18 cellular contexts compared by ENCODE assay signal in genomic region chr1:180513531-180513930, GRCh38. TPM values are rescaled to one million over a fixed set of nuclear protein-coding genes. Genes with fewer than 3 reads are reported as not detected.
"Had no signal": no experiment of that assay in that cellular context is flagged by ENCODE, and none has a peak within 500 bp of the region (broad histone marks: within the 10 kb centered on the region; RNA-seq: fewer than 3 reads in every experiment).

No MANE protein-coding gene starts in this region.

- DNase-seq: Karpas-422, KG1, MM.1S, NCI-H1092 treated with DMSO at 0.1 percent for 48 hours, NCI-H1436, NCI-H187, NCI-H2029, NCI-H2171 treated with DMSO at 0.1 percent for 48 hours, NCI-H345, NCI-H446 treated with DMSO at 0.1 percent for 48 hours, NCI-H510A treated with DMSO at 0.1 percent for 48 hours, NCI-H526, Right ventricle myocardium superior, RPMI8226, SIG-M5 had no signal

- H3K27me3 ChIP-seq: SJSA1 had no signal

- H3K36me3 ChIP-seq: SJSA1 had no signal

- H3K9me3 ChIP-seq: SJSA1 had no signal

- H3K27ac ChIP-seq: SJSA1, SK-N-MC had no signal

- FAIRE-seq: RCC 7860 had no signal

- H3K4me3 ChIP-seq: SJSA1, SK-N-MC had no signal

RNA-seq across cellular contexts. Expression of gene OVAAL, which starts 45.2 kb away (rescaled TPM):
- total RNA-seq: SJSA1 had no signal
